9 cellular contexts compared by ENCODE assay signal in the genomic region with DNA sequence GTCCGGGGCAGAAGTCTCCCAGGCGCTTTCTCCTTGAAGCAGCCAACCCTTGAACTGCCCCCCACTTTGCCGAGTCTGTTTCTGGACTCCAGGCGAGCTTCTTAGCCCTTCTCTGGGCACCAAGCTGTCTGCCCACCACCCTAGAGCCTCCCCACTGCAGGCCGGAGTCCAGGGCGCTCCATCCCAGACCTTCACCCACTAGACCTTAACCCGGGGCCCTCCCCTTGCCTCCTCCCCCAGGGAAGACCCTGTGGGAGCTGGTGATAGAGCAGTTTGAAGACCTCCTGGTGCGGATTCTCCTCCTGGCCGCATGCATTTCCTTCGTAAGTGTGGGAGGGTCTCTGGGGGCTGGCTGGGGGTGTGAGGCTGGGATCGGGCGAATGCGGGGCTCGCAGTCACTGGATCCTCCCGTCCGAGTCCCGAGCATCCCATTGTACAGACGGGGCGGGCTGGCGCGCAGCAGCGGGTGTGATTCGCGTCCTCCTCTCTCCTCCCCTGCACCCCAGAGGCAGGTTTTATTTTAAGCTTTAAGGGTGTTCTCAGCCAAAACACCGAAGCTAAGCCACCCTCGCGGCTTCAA. TPM values are rescaled to one million over a fixed set of nuclear protein-coding genes. Genes with fewer than 3 reads are reported as not detected.
A peak's percentile ranks its signal among the peaks of the same experiment; 100 is the strongest.
DNase-seq lines count a peak whose midpoint lies in the region; ATAC-seq and TF ChIP-seq lines count a peak whose summit lies in the region.
"Had no signal": no experiment of that assay in that cellular context is flagged by ENCODE, and none has a peak within 500 bp of the region (broad histone marks: within the 10 kb centered on the region; RNA-seq: fewer than 3 reads in every experiment).

No MANE protein-coding gene starts in this region.

- POLR2A ChIA-PET in Caco-2 (lab: Charles Lee), result interaction anchor here (1.3 to 2.1 kb wide), 2 partner anchors 16 to 33 kb away, joined by 3 to 6 read pairs; a partner anchor contains a TSS

- peak; percentile 44 for ATAC-seq in GM21529 (IDR thresholded peaks at IDR 0.05; ENCODE audit: unreplicated experiment)

- H3K9me3 Mint-ChIP-seq in Caco-2 (ENCODE audit: unreplicated experiment), result no peaks in the 10 kb centered on the region
- no peaks in the 10 kb centered on the region for H3K9me3 Mint-ChIP-seq in endothelial cell (ENCODE audit: unreplicated experiment)
- H3K9me3 Mint-ChIP-seq in neural crest cell, result no peaks in the 10 kb centered on the region

- no peaks in the 10 kb centered on the region for H3K9me3 ChIP-seq in Caco-2

- H3K4me3 ChIP-seq in Caco-2 (ENCODE audit: low read depth, low read length), result peak overlapping the region; percentile 63

- no peaks in the 10 kb centered on the region for H3K4me1 Mint-ChIP-seq in Caco-2 (ENCODE audit: low read depth, unreplicated experiment)
- H3K4me1 Mint-ChIP-seq in endothelial cell (ENCODE audit: unreplicated experiment), result peaks cover 19% of the 10 kb centered on the region
- peaks cover 43% of the 10 kb centered on the region for H3K4me1 Mint-ChIP-seq in neural crest cell

- intact Hi-C loops in Caco-2 (cut with micrococcal nuclease; ENCODE audit: unreplicated experiment), result loop anchor here (1.0 kb wide), 1 partner anchor 16 kb away; a partner anchor contains a TSS

- peaks cover 5% of the 10 kb centered on the region; the same call in 1 of the 2 replicates for H3K4me1 ChIP-seq in Caco-2

- H3K27me3 Mint-ChIP-seq in Caco-2 (ENCODE audit: insufficient read depth, unreplicated experiment) (no peaks in the 10 kb centered on the region), endothelial cell (ENCODE audit: unreplicated experiment) (peaks cover 14% of the 10 kb centered on the region), neural crest cell (ENCODE audit: low read depth) (peaks cover 5% of the 10 kb centered on the region)

- peaks cover 30% of the 10 kb centered on the region for H3K36me3 Mint-ChIP-seq in Caco-2 (ENCODE audit: insufficient read depth, unreplicated experiment)
- H3K36me3 Mint-ChIP-seq in endothelial cell (ENCODE audit: low read depth, unreplicated experiment), result peaks cover 5% of the 10 kb centered on the region
- H3K36me3 Mint-ChIP-seq in neural crest cell (ENCODE audit: low read depth), result no peaks in the 10 kb centered on the region

- peaks cover 1% of the 10 kb centered on the region; the same call in 1 of the 2 replicates for H3K36me3 ChIP-seq in Caco-2 (ENCODE audit: control insufficient read depth, insufficient read depth, low read length)

- peak overlapping the region; percentile 89 for H3K4me3 Mint-ChIP-seq in Caco-2 (ENCODE audit: unreplicated experiment)
- peak overlapping the region; percentile 90 for H3K4me3 Mint-ChIP-seq in endothelial cell (ENCODE audit: unreplicated experiment)
- H3K4me3 Mint-ChIP-seq in neural crest cell, result peak overlapping the region; percentile 90

- CTCF ChIA-PET in Caco-2 (lab: Charles Lee), result interaction anchor here (1.4 to 2.0 kb wide), 2 partner anchors 16 to 66 kb away, joined by 3 to 6 read pairs; no protein-coding TSS in a partner anchor

- TF ChIP-seq CTCF in Caco-2 (IDR thresholded peaks at IDR 0.05; ENCODE audit: insufficient read depth in 1 of 2, low read depth in 1 of 2, low read length in 1 of 2, severe bottlenecking in 1 of 2, unreplicated experiment in 1 of 2) (no peak), endothelial cell (IDR thresholded peaks at IDR 0.05; ENCODE audit: unreplicated experiment) (no peak), neural crest cell (conservative IDR thresholded peaks at IDR 0.05) (no peak), GM20000 (IDR thresholded peaks at IDR 0.05; ENCODE audit: extremely low read depth, missing control alignments) (no peak)

- DNase-seq in Caco-2 (no peak), NCI-H460 (ENCODE audit: extremely low read depth, low read depth) (peak; percentile 11), endothelial cell (ENCODE audit: low spot score) (no peak), neural crest cell (ENCODE audit: low read depth, low spot score) (no peak), GM20000 (ENCODE audit: low spot score) (no peak), EL (no peak)
- no peak for DNase-seq in stimulated activated CD4-positive, alpha-beta T cell treated with anti-CD3 and anti-CD28 coated beads, Interleukin-4, amount 100 ng/mL, for 24 hours

- H3K27ac Mint-ChIP-seq in Caco-2 (ENCODE audit: unreplicated experiment), result peak overlapping the region; percentile 80
- no peak overlapping the region for H3K27ac Mint-ChIP-seq in endothelial cell (ENCODE audit: unreplicated experiment)
- peak overlapping the region; percentile 81 for H3K27ac Mint-ChIP-seq in neural crest cell (ENCODE audit: unreplicated experiment)

- H3K27me3 ChIP-seq in Caco-2 (replicated peaks; ENCODE audit: control insufficient read depth, insufficient read depth, low read length), result no peaks in the 10 kb centered on the region

- no TSS peak for BruUV-seq in Caco-2 (replicated peaks; lab: Mats Ljungman, UMichigan)

RNA-seq across cellular contexts. Expression of a gene that starts 1.1 kb away (rescaled TPM):
- 2.3 and 2.6 TPM in 2 replicates for total RNA-seq in Caco-2 (2022)
- total RNA-seq in NCI-H460 (2014; rRNA removed; shearing (Covaris generic)), result 1.3 and 2.4 TPM in 2 replicates
- 2.9 and 4.1 TPM in 2 replicates for polyA plus RNA-seq in NCI-H460 (2014; cell fraction: nucleus; rRNA removed)
- total RNA-seq in endothelial cell (ENCODE audit: unreplicated experiment), result 1.9 TPM
- 3.1 and 3.3 TPM in 2 replicates for total RNA-seq in neural crest cell
- total RNA-seq: RPMI7951 had no signal

RNA-seq across cellular contexts. Expression of a gene that starts 15.7 kb away (rescaled TPM):
- total RNA-seq in Caco-2 (2022) (37.0 and 46.4 TPM in 2 replicates), endothelial cell (ENCODE audit: unreplicated experiment) (46.9 TPM), neural crest cell (60.6 and 66.9 TPM in 2 replicates)
- 16.2 and 16.8 TPM in 2 replicates for total RNA-seq in NCI-H460 (2014; rRNA removed; shearing (Covaris generic))
- polyA plus RNA-seq in NCI-H460 (2014; cell fraction: nucleus; rRNA removed), result 86.3 and 98.1 TPM in 2 replicates

RNA-seq across cellular contexts. Expression of a gene that starts 33.2 kb away (rescaled TPM):
- total RNA-seq in Caco-2 (2022) (207 and 234 TPM in 2 replicates), endothelial cell (ENCODE audit: unreplicated experiment) (173 TPM), neural crest cell (197 and 205 TPM in 2 replicates)
- total RNA-seq in NCI-H460 (2014; rRNA removed; shearing (Covaris generic)), result 231 and 245 TPM in 2 replicates
- 412 and 433 TPM in 2 replicates for polyA plus RNA-seq in NCI-H460 (2014; cell fraction: nucleus; rRNA removed)

RNA-seq across cellular contexts. Expression of a gene that starts 45.7 kb away (rescaled TPM):
- total RNA-seq in Caco-2 (2022) (22.9 and 24.2 TPM in 2 replicates), endothelial cell (ENCODE audit: unreplicated experiment) (16.0 TPM), neural crest cell (19.9 and 20.2 TPM in 2 replicates)
- total RNA-seq in NCI-H460 (2014; rRNA removed; shearing (Covaris generic)), result 7.6 and 9.7 TPM in 2 replicates
- polyA plus RNA-seq in NCI-H460 (2014; cell fraction: nucleus; rRNA removed), result 39.6 and 76.6 TPM in 2 replicates

RNA-seq across cellular contexts. Expression of a gene that starts 52.4 kb away (rescaled TPM):
- total RNA-seq in Caco-2 (2022), result not detected in 2 replicates
- total RNA-seq in NCI-H460 (2014; rRNA removed; shearing (Covaris generic)), result not detected in 2 replicates
- not detected in 2 replicates for polyA plus RNA-seq in NCI-H460 (2014; cell fraction: nucleus; rRNA removed)
- not detected for total RNA-seq in endothelial cell (ENCODE audit: unreplicated experiment)
- total RNA-seq in neural crest cell, result not detected in 2 replicates
- total RNA-seq: RPMI7951 had no signal
